2 cellular contexts compared by ENCODE assay signal in genomic region chr1:47914218-47914937, GRCh38.
TF ChIP-seq lines count a peak whose summit lies in the region.

No MANE protein-coding gene starts in this region.

TF ChIP-seq in GM23338, 12 proteins besides CTCF, POLR2A, EP300 and RAD21:
- no peak for TF ChIP-seq POLR2AphosphoS5 (IDR thresholded peaks at IDR 0.05; ENCODE audit: low read depth)
- TF ChIP-seq JUNB (IDR thresholded peaks at IDR 0.05; ENCODE audit: unreplicated experiment) = no peak
- TF ChIP-seq EZH2phosphoT487 (IDR thresholded peaks at IDR 0.05; ENCODE audit: unreplicated experiment) = no peak
- TF ChIP-seq ZNF114 (CRISPR knock-in tag; IDR thresholded peaks at IDR 0.05) = no peak
- no peak for TF ChIP-seq ETS1 (IDR thresholded peaks at IDR 0.05)
- TF ChIP-seq EZH2 (IDR thresholded peaks at IDR 0.05; ENCODE audit: low read depth, unreplicated experiment) = no peak
- no peak for TF ChIP-seq ZNF462 (CRISPR knock-in tag; IDR thresholded peaks at IDR 0.05)
- no peak for TF ChIP-seq ZNF331 (CRISPR knock-in tag; IDR thresholded peaks at IDR 0.05; ENCODE audit: low read depth)
- no peak for TF ChIP-seq NANOG (IDR thresholded peaks at IDR 0.05; ENCODE audit: borderline replicate concordance)
- no peak for TF ChIP-seq CREB1 (CRISPR knock-in tag; IDR thresholded peaks at IDR 0.05; ENCODE audit: low read depth)
- TF ChIP-seq REST (IDR thresholded peaks at IDR 0.05; ENCODE audit: unreplicated experiment) = no peak
- TF ChIP-seq STAT1 (IDR thresholded peaks at IDR 0.05; ENCODE audit: unreplicated experiment) = no peak

TF ChIP-seq in K562, 482 proteins besides CTCF, POLR2A, EP300 and RAD21:
- TF ChIP-seq ZNF347 (CRISPR knock-in tag; IDR thresholded peaks at IDR 0.05; ENCODE audit: low read depth) (no peak), GATAD2A (IDR thresholded peaks at IDR 0.05) (no peak), MAFG (tag; conservative IDR thresholded peaks at IDR 0.05) (peak; percentile 92), MAFK (IDR thresholded peaks at IDR 0.05; ENCODE audit: low read length) (peak; percentile 91), CEBPG (CRISPR knock-in tag; IDR thresholded peaks at IDR 0.05) (no peak), CEBPG (tag; conservative IDR thresholded peaks at IDR 0.05 in 1 of 2, IDR thresholded peaks at IDR 0.05 in 1 of 2) (no peak), POLR2B (IDR thresholded peaks at IDR 0.05; ENCODE audit: low read depth, partially characterized antibody) (no peak), CUX1 (CRISPR knock-in tag; IDR thresholded peaks at IDR 0.05) (no peak), ZNF316 (IDR thresholded peaks at IDR 0.05) (peak; percentile 91), C11orf30 (IDR thresholded peaks at IDR 0.05; ENCODE audit: low read depth) (peak; percentile 89), MAFF (IDR thresholded peaks at IDR 0.05; ENCODE audit: low read length) (peak; percentile 86), RUNX1 (IDR thresholded peaks at IDR 0.05; ENCODE audit: low read depth) (no peak)
